29 cellular contexts compared by ENCODE assay signal in genomic region chr13:31036717-31037116, GRCh38.
"Had no signal": no experiment of that assay in that cellular context is flagged by ENCODE, and none has a peak within 500 bp of the region (broad histone marks: within the 10 kb centered on the region; RNA-seq: fewer than 3 reads in every experiment).

No MANE protein-coding gene starts in this region.

- H3K9me3 ChIP-seq: adrenal gland, body of pancreas, esophagus muscularis mucosa had no signal

- ATAC-seq: activated CD4-positive, alpha-beta T cell treated with anti-CD3 and anti-CD28 coated beads for 36 hours; activated CD8-positive, alpha-beta memory T cell treated with anti-CD3 and anti-CD28 coated beads, Interleukin-2, amount 10 ng/mL, durations not matched to agents 7 days and 5 days; activated CD8-positive, alpha-beta T cell treated with anti-CD3 and anti-CD28 coated beads, Interleukin-2, amount 10 ng/mL, durations not matched to agents 7 days and 5 days; activated naive CD8-positive, alpha-beta T cell treated with anti-CD3 and anti-CD28 coated beads, Interleukin-2, amount 50 U/mL, for 24 hours; body of pancreas; effector memory CD8-positive, alpha-beta T cell had no signal

- H3K4me1 ChIP-seq: adrenal gland, body of pancreas had no signal

- H3K27ac ChIP-seq: adrenal gland, body of pancreas, esophagus muscularis mucosa had no signal

- DNase-seq: activated CD4-positive, alpha-beta memory T cell treated with anti-CD3 and anti-CD28 coated beads for 36 hours; activated CD4-positive, alpha-beta T cell treated with anti-CD3 and anti-CD28 coated beads for 36 hours; activated CD4-positive, alpha-beta T cell treated with anti-CD3 and anti-CD28 coated beads, Interleukin-2, amount 10 ng/mL, durations not matched to agents 24 days and 14 days; activated CD4-positive, CD25-positive, alpha-beta regulatory T cell; activated CD4-positive, CD25-positive, alpha-beta regulatory T cell treated with anti-CD3 and anti-CD28 coated beads, Interleukin-2, amount 50 U/mL, for 72 hours; activated CD8-positive, alpha-beta memory T cell treated with anti-CD3 and anti-CD28 coated beads, Interleukin-2, amount 10 ng/mL, durations not matched to agents 7 days and 5 days; activated CD8-positive, alpha-beta memory T cell treated with anti-CD3 and anti-CD28 coated beads, Interleukin-2, amount 50 U/mL, for 4 hours; activated CD8-positive, alpha-beta T cell treated with anti-CD3 and anti-CD28 coated beads, Interleukin-2, amount 10 ng/mL, durations not matched to agents 7 days and 5 days; activated effector memory CD4-positive, alpha-beta T cell treated with anti-CD3 and anti-CD28 coated beads, Interleukin-2, amount 50 U/mL, for 16 hours; activated naive CD4-positive, alpha-beta T cell treated with anti-CD3 and anti-CD28 coated beads for 36 hours; activated naive CD8-positive, alpha-beta T cell treated with anti-CD3 and anti-CD28 coated beads for 36 hours; activated naive CD8-positive, alpha-beta T cell treated with anti-CD3 and anti-CD28 coated beads, Interleukin-2, amount 50 U/mL, for 24 hours; activated T-cell treated with anti-CD3 and anti-CD28 coated beads, Interleukin-2, amount 50 U/mL, for 1 hour; activated T-cell treated with anti-CD3 and anti-CD28 coated beads, Interleukin-2, amount 50 U/mL, for 48 hours; adrenal gland; amygdala; aorta; body of pancreas; caudate nucleus; cortex of kidney; dermis blood vessel endothelial cell; effector CD4-positive, alpha-beta T cell; effector memory CD8-positive, alpha-beta T cell; erythroblast; foreskin melanocyte; head of caudate nucleus; T-cell; T-helper 2 cell had no signal

- H3K36me3 ChIP-seq: adrenal gland, esophagus muscularis mucosa had no signal

- H3K4me3 ChIP-seq: adrenal gland, body of pancreas, esophagus muscularis mucosa had no signal

- H3K27me3 ChIP-seq: adrenal gland, esophagus muscularis mucosa had no signal
